Comparison of ENCODE assay signal across 19 cellular contexts in genomic region chr2:192005214-192005613, GRCh38.
DNase-seq lines count a peak whose midpoint lies in the region; ATAC-seq lines count a peak whose summit lies in the region.
"Had no signal": no experiment of that assay in that cellular context is flagged by ENCODE, and none has a peak within 500 bp of the region (broad histone marks: within the 10 kb centered on the region; RNA-seq: fewer than 3 reads in every experiment).

No MANE protein-coding gene starts in this region.

- no peak overlapping the region for H3K23ac ChIP-seq in mesendoderm (ENCODE audit: low read length)

- H3K36me3 ChIP-seq in mesendoderm (ENCODE audit: control insufficient read depth, insufficient read depth, low read length) = no peaks in the 10 kb centered on the region
- H3K36me3 ChIP-seq: Peyer's patch had no signal

- peak; percentile 2 for DNase-seq in SK-N-DZ (ENCODE audit: low spot score)
- no peak for DNase-seq in mesendoderm
- DNase-seq in DMS79 (lab: John Stamatoyannopoulos, UW) = no peak
- no peak for DNase-seq in GDM1 (lab: John Stamatoyannopoulos, UW)
- DNase-seq: CD8-positive, alpha-beta memory T cell; H9; HFFc6; Kasumi-1; NCI-H1694; NCI-H2081; NCI-H2171; NCI-H446 treated with DMSO at 0.1 percent for 48 hours; Peyer's patch; T-cell had no signal

- H3K56ac ChIP-seq in mesendoderm (ENCODE audit: low read length) = no peak overlapping the region

- H3K79me2 ChIP-seq in mesendoderm (ENCODE audit: control insufficient read depth, insufficient read depth, low read length) = no peaks in the 10 kb centered on the region

- H3K9ac ChIP-seq in mesendoderm (ENCODE audit: low read length) = no peak overlapping the region

- no peak overlapping the region for H3K4ac ChIP-seq in mesendoderm (ENCODE audit: low read depth, low read length)

- H4K8ac ChIP-seq in mesendoderm (ENCODE audit: low read depth, low read length) = no peak overlapping the region

- no peak overlapping the region for H4K5ac ChIP-seq in mesendoderm (ENCODE audit: low read length)

- no peak overlapping the region for H3K4me2 ChIP-seq in mesendoderm (ENCODE audit: low read length)

- H3K4me1 ChIP-seq in mesendoderm (ENCODE audit: control insufficient read depth, low read depth, low read length) = no peaks in the 10 kb centered on the region
- H3K4me1 ChIP-seq: Peyer's patch had no signal

- no CpG with 5 or more reads among the region's 3 CpGs for WGBS in mesendoderm (ENCODE audit: extremely low coverage, insufficient coverage, low lambda C conversion rate)

- no peak overlapping the region for H2BK5ac ChIP-seq in mesendoderm (ENCODE audit: low read length)

- H3K27me3 ChIP-seq in mesendoderm (ENCODE audit: insufficient read depth, low read length, poor library complexity) = no peaks in the 10 kb centered on the region
- H3K27me3 ChIP-seq: Peyer's patch had no signal

- H2BK120ac ChIP-seq in mesendoderm (ENCODE audit: low read depth, low read length) = no peak overlapping the region

- H3K18ac ChIP-seq in mesendoderm (ENCODE audit: low read length) = peak overlapping the region; percentile 28

- H3K4me3 ChIP-seq in mesendoderm (ENCODE audit: low read length) = no peak overlapping the region
- H3K4me3 ChIP-seq: Peyer's patch had no signal

- no peaks in the 10 kb centered on the region for H3K79me1 ChIP-seq in mesendoderm (ENCODE audit: low read length)

- no peak overlapping the region for H3K27ac ChIP-seq in mesendoderm (ENCODE audit: low read depth, low read length)
- H3K27ac ChIP-seq: C4-2B, Peyer's patch had no signal

- no peak overlapping the region for H2BK15ac ChIP-seq in mesendoderm (replicated peaks; ENCODE audit: low read depth)

- no peak overlapping the region for H2AK5ac ChIP-seq in mesendoderm (ENCODE audit: low read length)

- ATAC-seq in GM18861 (IDR thresholded peaks at IDR 0.05; ENCODE audit: unreplicated experiment) (peak; percentile 4), HG02798 (IDR thresholded peaks at IDR 0.05; ENCODE audit: poor library complexity, unreplicated experiment) (peak; percentile 18), HG03565 (IDR thresholded peaks at IDR 0.05; ENCODE audit: unreplicated experiment) (no peak), GM21360 (IDR thresholded peaks at IDR 0.05; ENCODE audit: unreplicated experiment) (no peak)
- ATAC-seq: T-cell had no signal

Comparison
In these comparisons a context has a peak if more than half of its experiments do, and no peak if none do; other contexts are left out.
1. ATAC-seq: peak in GM18861 (single experiment) and HG02798 (single experiment); none in HG03565 (single experiment) and GM21360 (single experiment).